ENCODE assay signal across 8 cellular contexts in the genomic region with DNA sequence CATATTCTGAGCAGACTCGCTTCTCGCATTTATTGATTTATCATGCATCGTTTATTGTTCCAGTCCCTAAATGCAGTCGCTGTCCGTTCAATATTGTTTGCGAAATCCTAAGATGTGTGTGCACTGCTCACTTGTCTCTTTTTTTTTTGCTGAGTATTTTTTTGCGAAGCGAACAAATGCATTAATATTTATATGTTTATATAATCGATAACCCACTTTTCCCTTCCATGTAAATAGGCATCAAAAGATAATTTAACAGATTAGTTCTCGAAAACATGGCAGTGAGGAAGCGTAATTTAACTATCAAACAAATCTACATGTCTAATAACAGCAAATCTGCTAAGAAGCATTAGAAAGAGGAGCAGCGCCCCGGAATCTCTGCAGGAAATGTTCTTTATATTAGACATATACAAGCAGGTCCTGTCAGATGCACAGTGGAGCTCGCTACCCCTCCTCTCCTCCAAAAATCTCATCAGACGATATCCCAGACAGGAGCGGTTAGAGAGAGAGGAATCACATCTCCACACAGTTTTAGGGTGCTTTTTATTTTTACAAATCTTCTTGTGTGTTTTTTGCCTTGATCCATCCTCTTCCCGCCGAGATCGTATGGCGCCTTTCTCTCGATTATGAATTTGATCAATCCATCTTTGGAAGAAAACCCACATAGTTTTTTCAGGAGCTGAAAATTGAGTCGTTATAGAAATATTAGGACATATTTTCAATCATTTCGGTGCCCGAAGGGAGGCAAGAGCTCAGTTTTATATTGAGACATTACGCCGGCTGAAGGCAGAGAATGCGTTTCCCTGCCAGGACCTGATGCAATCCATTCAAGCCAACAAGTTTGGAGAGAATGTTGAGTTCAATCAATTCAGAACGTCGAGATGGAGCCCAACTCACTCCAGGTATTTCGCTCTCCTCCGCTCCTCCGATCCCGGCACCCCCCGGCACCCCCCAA. TPM values are rescaled to one million over a fixed set of nuclear protein-coding genes. Genes with fewer than 3 reads are reported as not detected.
A peak's percentile ranks its signal among the peaks of the same experiment; 100 is the strongest.
DNase-seq lines count a peak whose midpoint lies in the region; ATAC-seq, FAIRE-seq and TF ChIP-seq lines count a peak whose summit lies in the region.

A gene with protein sequence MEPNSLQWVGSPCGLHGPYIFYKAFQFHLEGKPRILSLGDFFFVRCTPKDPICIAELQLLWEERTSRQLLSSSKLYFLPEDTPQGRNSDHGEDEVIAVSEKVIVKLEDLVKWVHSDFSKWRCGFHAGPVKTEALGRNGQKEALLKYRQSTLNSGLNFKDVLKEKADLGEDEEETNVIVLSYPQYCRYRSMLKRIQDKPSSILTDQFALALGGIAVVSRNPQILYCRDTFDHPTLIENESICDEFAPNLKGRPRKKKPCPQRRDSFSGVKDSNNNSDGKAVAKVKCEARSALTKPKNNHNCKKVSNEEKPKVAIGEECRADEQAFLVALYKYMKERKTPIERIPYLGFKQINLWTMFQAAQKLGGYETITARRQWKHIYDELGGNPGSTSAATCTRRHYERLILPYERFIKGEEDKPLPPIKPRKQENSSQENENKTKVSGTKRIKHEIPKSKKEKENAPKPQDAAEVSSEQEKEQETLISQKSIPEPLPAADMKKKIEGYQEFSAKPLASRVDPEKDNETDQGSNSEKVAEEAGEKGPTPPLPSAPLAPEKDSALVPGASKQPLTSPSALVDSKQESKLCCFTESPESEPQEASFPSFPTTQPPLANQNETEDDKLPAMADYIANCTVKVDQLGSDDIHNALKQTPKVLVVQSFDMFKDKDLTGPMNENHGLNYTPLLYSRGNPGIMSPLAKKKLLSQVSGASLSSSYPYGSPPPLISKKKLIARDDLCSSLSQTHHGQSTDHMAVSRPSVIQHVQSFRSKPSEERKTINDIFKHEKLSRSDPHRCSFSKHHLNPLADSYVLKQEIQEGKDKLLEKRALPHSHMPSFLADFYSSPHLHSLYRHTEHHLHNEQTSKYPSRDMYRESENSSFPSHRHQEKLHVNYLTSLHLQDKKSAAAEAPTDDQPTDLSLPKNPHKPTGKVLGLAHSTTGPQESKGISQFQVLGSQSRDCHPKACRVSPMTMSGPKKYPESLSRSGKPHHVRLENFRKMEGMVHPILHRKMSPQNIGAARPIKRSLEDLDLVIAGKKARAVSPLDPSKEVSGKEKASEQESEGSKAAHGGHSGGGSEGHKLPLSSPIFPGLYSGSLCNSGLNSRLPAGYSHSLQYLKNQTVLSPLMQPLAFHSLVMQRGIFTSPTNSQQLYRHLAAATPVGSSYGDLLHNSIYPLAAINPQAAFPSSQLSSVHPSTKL (plus strand): TSS at position 871 of the 955 bp plus-strand sequence. CDS start 11 bp downstream, at position 882.

- H3K18ac ChIP-seq in H1 (ENCODE audit: extremely low read depth, low read length): no peak within 1 kb of the TSS

- H3K9me3 ChIP-seq in H1 (ENCODE audit: insufficient read depth in 2 of 2, low read depth in 1 of 2, low read length in 1 of 2) (no peaks in the 10 kb centered on the region), lower lobe of right lung (no peaks in the 10 kb centered on the region)

- H4K8ac ChIP-seq in H1 (ENCODE audit: extremely low read depth, insufficient read depth, low read length): no peak within 1 kb of the TSS

- no peak within 1 kb of the TSS for H2BK15ac ChIP-seq in H1 (ENCODE audit: low read length)

- H3K4me2 ChIP-seq in H1 (ENCODE audit: insufficient read depth in 1 of 2, low read depth in 2 of 2, low read length in 2 of 2): peak within 1 kb of the TSS; percentile 96 to 98

- peak within 1 kb of the TSS; percentile 63 for H3K27ac ChIP-seq in H1 (ENCODE audit: low read depth, low read length)
- peak within 1 kb of the TSS; percentile 96 for H3K27ac ChIP-seq in lower lobe of right lung

- no peak within 1 kb of the TSS for H3K14ac ChIP-seq in H1 (ENCODE audit: insufficient read length)

- no peak within 1 kb of the TSS for H3K23ac ChIP-seq in H1 (ENCODE audit: insufficient read length)

- no peak within 1 kb of the TSS for H2AK5ac ChIP-seq in H1 (ENCODE audit: low read depth, low read length)

- no peak for FAIRE-seq in H1 (lab: Jason Lieb, UNC)

- H2BK12ac ChIP-seq in H1 (ENCODE audit: low read depth, low read length): no peak within 1 kb of the TSS

- no peak within 1 kb of the TSS for H3K4ac ChIP-seq in H1 (replicated peaks; ENCODE audit: insufficient read length, low read depth, low read length)

- CTCF ChIA-PET in activated CD4-positive, alpha-beta memory T cell treated with anti-CD3 and anti-CD28 coated beads, Interleukin-2, amount 10 ng/mL, durations not matched to agents 7 days and 5 days (lab: Charles Lee): interaction anchor here (0.5 to 7.8 kb wide), 19 partner anchors 19 to 344 kb away, joined by 3 to 81 read pairs (median 6); no protein-coding TSS in a partner anchor
- CTCF ChIA-PET in H1 (lab: Charles Lee; ENCODE audit: partially characterized antibody): interaction anchor here (0.6 to 5.9 kb wide), 3 partner anchors 13 to 364 kb away, joined by 4 to 25 read pairs (median 8); no protein-coding TSS in a partner anchor

- H2BK20ac ChIP-seq in H1 (ENCODE audit: low read length): no peak within 1 kb of the TSS

- peak within 1 kb of the TSS; percentile 59 for H3K4me3 ChIP-seq in GM12875 (ENCODE audit: low read depth, low read length)
- H3K4me3 ChIP-seq in H1 (ENCODE audit: extremely low read depth in 1 of 4, insufficient read depth in 2 of 4, low read depth in 3 of 4, low read length in 4 of 4): peak within 1 kb of the TSS; percentile 50 to 91 (median 76)
- H3K4me3 ChIP-seq in lower lobe of right lung: peak within 1 kb of the TSS; percentile 75

- no peaks in the 10 kb centered on the region for H3K79me2 ChIP-seq in H1 (ENCODE audit: control insufficient read depth in 1 of 2, insufficient read depth in 2 of 2, low read length in 2 of 2)

- POLR2A ChIA-PET in activated CD4-positive, alpha-beta memory T cell treated with anti-CD3 and anti-CD28 coated beads, Interleukin-2, amount 10 ng/mL, durations not matched to agents 7 days and 5 days (lab: Charles Lee): interaction anchor here (0.6 to 11.5 kb wide), 34 partner anchors 10 to 1367 kb away, joined by 3 to 785 read pairs (median 8); partner anchors contain the start of gene RTKN2
- POLR2A ChIA-PET in H1 (lab: Charles Lee; ENCODE audit: partially characterized antibody): no interaction called here

- H4K5ac ChIP-seq in H1 (ENCODE audit: insufficient read length, low read depth, low read length): no peak within 1 kb of the TSS

- H3K36me3 ChIP-seq in H1 (ENCODE audit: control insufficient read depth in 2 of 4, insufficient read depth in 4 of 4, low read length in 3 of 4): no peaks in the 10 kb centered on the region
- H3K36me3 ChIP-seq in lower lobe of right lung: no peaks in the 10 kb centered on the region

- peaks cover 47% of the 10 kb centered on the region for H3K4me1 Mint-ChIP-seq in activated CD4-positive, alpha-beta memory T cell treated with anti-CD3 and anti-CD28 coated beads, Interleukin-2, amount 10 ng/mL, durations not matched to agents 7 days and 5 days
- peaks cover 50% of the 10 kb centered on the region for H3K4me1 Mint-ChIP-seq in stimulated activated memory B cell treated with anti-CD40 and anti-IgM and Interleukin-4, amounts not matched to agents 10 μg/mL and 1 μg/mL and 100 μg/mL, for 72 hours

- TF ChIP-seq CTCF in GM12875 (IDR thresholded peaks at IDR 0.05; ENCODE audit: borderline replicate concordance, insufficient read depth, low read depth, low read length): no peak
- TF ChIP-seq CTCF in H1 (IDR thresholded peaks at IDR 0.05; ENCODE audit: control extremely low read depth in 1 of 3, insufficient read depth in 1 of 3, low read depth in 1 of 3, low read length in 3 of 3): no peak
- no peak for TF ChIP-seq CTCF in lower lobe of right lung (IDR thresholded peaks at IDR 0.05)

- H3K9me3 Mint-ChIP-seq in activated CD4-positive, alpha-beta memory T cell treated with anti-CD3 and anti-CD28 coated beads, Interleukin-2, amount 10 ng/mL, durations not matched to agents 7 days and 5 days: no peaks in the 10 kb centered on the region
- no peaks in the 10 kb centered on the region for H3K9me3 Mint-ChIP-seq in stimulated activated memory B cell treated with anti-CD40 and anti-IgM and Interleukin-4, amounts not matched to agents 10 μg/mL and 1 μg/mL and 100 μg/mL, for 72 hours

- peak; percentile 60 for DNase-seq in A172 (ENCODE audit: low spot score)
- peak; percentile 74 for DNase-seq in NCI-H345 (lab: John Stamatoyannopoulos, UW)
- DNase-seq in activated CD4-positive, alpha-beta memory T cell treated with anti-CD3 and anti-CD28 coated beads, Interleukin-2, amount 10 ng/mL, durations not matched to agents 7 days and 5 days: peak; percentile 60
- DNase-seq in H1 (ENCODE audit: low read depth in 1 of 2, low spot score in 2 of 2): peak in 1 of 2 experiments; percentile 48
- no peak for DNase-seq in lower lobe of right lung

- ATAC-seq in lower lobe of right lung (peak in 1 of 2 donors; percentile 44), GM21390 (IDR thresholded peaks at IDR 0.05; ENCODE audit: unreplicated experiment) (no peak)
- ATAC-seq in stimulated activated memory B cell treated with anti-CD40 and anti-IgM and Interleukin-4, amounts not matched to agents 10 μg/mL and 1 μg/mL and 100 μg/mL, for 72 hours: no peak

- H4K91ac ChIP-seq in H1 (replicated peaks; ENCODE audit: insufficient read length, low read length): no peak within 1 kb of the TSS

- 0 out of 2 replicates have a peak within 1 kb of the TSS, but pooled peaks have one; percentile 18 for H2BK5ac ChIP-seq in H1 (ENCODE audit: low read depth, low read length)

- peak within 1 kb of the TSS; percentile 99 for H2AFZ ChIP-seq in H1 (ENCODE audit: low read length)

- intact Hi-C loops in lower lobe of right lung (cut with DNase I): loop anchor here (10.0 kb wide), 1 partner anchor 344 kb away; no protein-coding TSS in a partner anchor

- WGBS in H1 (ENCODE audit: extremely low coverage in 1 of 2, insufficient coverage in 1 of 2, insufficient read length in 1 of 2, insufficient replicate concordance in 2 of 2, low coverage in 1 of 2, low lambda C conversion rate in 2 of 2, missing lambda C conversion rate in 1 of 2), 2 experiments: 3% methylated on average over 33 of the region's 34 CpGs; no CpG with 5 or more reads in 1 of the 2 experiments

- H3K56ac ChIP-seq in H1 (replicated peaks; ENCODE audit: insufficient read length, low read depth, low read length): peak within 1 kb of the TSS; percentile 42

- peaks cover 0 to 18% (median 8%) of the 10 kb centered on the region in 4 experiments; a peak in 4 of 7 replicates for H3K4me1 ChIP-seq in H1 (replicated peaks in 1 of 4; ENCODE audit: control insufficient read depth in 3 of 4, insufficient read depth in 4 of 4, low read length in 3 of 4)
- peaks cover 50% of the 10 kb centered on the region for H3K4me1 ChIP-seq in lower lobe of right lung

- no peak for TF ChIP-seq RAD21 in H1 (IDR thresholded peaks at IDR 0.05 in 1 of 2, conservative IDR thresholded peaks at IDR 0.05 in 1 of 2; ENCODE audit: low read depth in 2 of 2, low read length in 2 of 2)

- H3K27me3 ChIP-seq in H1 (replicated peaks in 1 of 4; ENCODE audit: control insufficient read depth in 3 of 4, extremely low read depth in 1 of 4, insufficient read depth in 3 of 4, low read length in 3 of 4) (peaks cover 9 to 45% (median 39%) of the 10 kb centered on the region in 4 experiments), lower lobe of right lung (ENCODE audit: low read depth) (no peaks in the 10 kb centered on the region)

- H3K4me3 Mint-ChIP-seq in activated CD4-positive, alpha-beta memory T cell treated with anti-CD3 and anti-CD28 coated beads, Interleukin-2, amount 10 ng/mL, durations not matched to agents 7 days and 5 days: peak within 1 kb of the TSS; percentile 94
- peak within 1 kb of the TSS; percentile 93 for H3K4me3 Mint-ChIP-seq in stimulated activated memory B cell treated with anti-CD40 and anti-IgM and Interleukin-4, amounts not matched to agents 10 μg/mL and 1 μg/mL and 100 μg/mL, for 72 hours

- peak within 1 kb of the TSS; percentile 98 for H3K27ac Mint-ChIP-seq in activated CD4-positive, alpha-beta memory T cell treated with anti-CD3 and anti-CD28 coated beads, Interleukin-2, amount 10 ng/mL, durations not matched to agents 7 days and 5 days
- H3K27ac Mint-ChIP-seq in stimulated activated memory B cell treated with anti-CD40 and anti-IgM and Interleukin-4, amounts not matched to agents 10 μg/mL and 1 μg/mL and 100 μg/mL, for 72 hours: peak within 1 kb of the TSS; percentile 100

- no peaks in the 10 kb centered on the region for H4K20me1 ChIP-seq in H1 (replicated peaks in 1 of 2; ENCODE audit: control insufficient read depth in 1 of 2, insufficient read depth in 2 of 2, low read length in 2 of 2)

- no peak for TF ChIP-seq POLR2A in H1 (IDR thresholded peaks at IDR 0.05; ENCODE audit: control extremely low read depth in 1 of 2, low read depth in 2 of 2, low read length in 2 of 2)

- H3K27me3 Mint-ChIP-seq in activated CD4-positive, alpha-beta memory T cell treated with anti-CD3 and anti-CD28 coated beads, Interleukin-2, amount 10 ng/mL, durations not matched to agents 7 days and 5 days: no peaks in the 10 kb centered on the region
- no peaks in the 10 kb centered on the region for H3K27me3 Mint-ChIP-seq in stimulated activated memory B cell treated with anti-CD40 and anti-IgM and Interleukin-4, amounts not matched to agents 10 μg/mL and 1 μg/mL and 100 μg/mL, for 72 hours

- H3K23me2 ChIP-seq in H1 (ENCODE audit: low read depth, low read length): peaks cover 26% of the 10 kb centered on the region

- H3K9ac ChIP-seq in H1 (replicated peaks in 1 of 4; ENCODE audit: extremely low read depth in 1 of 4, low read depth in 3 of 4, low read length in 3 of 4): peak within 1 kb of the TSS; percentile 69 to 92 (median 86)

- peaks cover 26% of the 10 kb centered on the region for H3K36me3 Mint-ChIP-seq in activated CD4-positive, alpha-beta memory T cell treated with anti-CD3 and anti-CD28 coated beads, Interleukin-2, amount 10 ng/mL, durations not matched to agents 7 days and 5 days (ENCODE audit: low read depth)
- H3K36me3 Mint-ChIP-seq in stimulated activated memory B cell treated with anti-CD40 and anti-IgM and Interleukin-4, amounts not matched to agents 10 μg/mL and 1 μg/mL and 100 μg/mL, for 72 hours: peaks cover 17% of the 10 kb centered on the region

- TF ChIP-seq EP300 in H1 (IDR thresholded peaks at IDR 0.05; ENCODE audit: borderline replicate concordance in 1 of 2, low read depth in 2 of 2, low read length in 2 of 2): no peak

- H3K79me1 ChIP-seq in H1 (ENCODE audit: low read depth, low read length): no peaks in the 10 kb centered on the region

- H2BK120ac ChIP-seq in H1 (replicated peaks; ENCODE audit: low read depth, low read length): peak within 1 kb of the TSS; percentile 57

RNA-seq across cellular contexts. Expression of the gene that starts here (rescaled TPM):
- total RNA-seq in A172 (2014; rRNA removed; shearing (Covaris generic)): 17.6 and 18.0 TPM in 2 replicates
- total RNA-seq in activated CD4-positive, alpha-beta memory T cell treated with anti-CD3 and anti-CD28 coated beads, Interleukin-2, amount 10 ng/mL, durations not matched to agents 7 days and 5 days: 10 to 100 TPM; 71.1 to 73.9 TPM
- total RNA-seq in H1 (2021; fragmentation: NEBNext Ultra II Directional; extraction: Animal tissue kit (Norgen Biotek cat#: 25700)): 0.90 and 1.1 TPM in 2 replicates
- polyA plus RNA-seq in H1 (2011; rRNA removed): 0.13 and 0.21 TPM in 2 replicates
- 0.23 TPM for polyA plus RNA-seq in H1 (2011; cell fraction: cytosol; rRNA removed)
- 0.33 TPM for polyA plus RNA-seq in H1 (2011; cell fraction: nucleus; rRNA removed)
- 0.18 to 0.32 TPM (median 0.28 TPM) in 4 replicates for polyA plus RNA-seq in H1 (2012, experiment 1 of 2)
- polyA plus RNA-seq in H1 (2012, experiment 2 of 2): 0.04 TPM
- 1.6 TPM for polyA plus RNA-seq in H1 (2013, experiment 1 of 2)
- 1.4 TPM for polyA plus RNA-seq in H1 (2013, experiment 2 of 2)
- polyA minus RNA-seq in H1 (2011; rRNA and poly(A)+ RNA removed): 0.98 and 1.5 TPM in 2 replicates
- polyA minus RNA-seq in H1 (2011; cell fraction: cytosol; rRNA and poly(A)+ RNA removed): 0.81 TPM
- polyA minus RNA-seq in H1 (2011; cell fraction: nucleus; rRNA and poly(A)+ RNA removed): 2.3 TPM
- total RNA-seq in lower lobe of right lung: 29.8 TPM
